1 cellular context compared by ENCODE assay signal in genomic region chr21:26788783-26789182, GRCh38.
TF ChIP-seq lines count a peak whose summit lies in the region.

No MANE protein-coding gene starts in this region.

TF ChIP-seq in H1, 55 proteins besides CTCF, POLR2A, EP300 and RAD21:
- TF ChIP-seq CHD7 (IDR thresholded peaks at IDR 0.05; ENCODE audit: insufficient replicate concordance, low read length) (no peak), RFX5 (IDR thresholded peaks at IDR 0.05; ENCODE audit: borderline replicate concordance, low read depth, low read length) (no peak), SIX5 (IDR thresholded peaks at IDR 0.05; ENCODE audit: low read depth, low read length) (0 out of 2 replicates have a peak, but pooled peaks have one; percentile 3), CREB1 (IDR thresholded peaks at IDR 0.05) (no peak)
